Comparison of ENCODE assay signal across 8 cellular contexts in the genomic region with DNA sequence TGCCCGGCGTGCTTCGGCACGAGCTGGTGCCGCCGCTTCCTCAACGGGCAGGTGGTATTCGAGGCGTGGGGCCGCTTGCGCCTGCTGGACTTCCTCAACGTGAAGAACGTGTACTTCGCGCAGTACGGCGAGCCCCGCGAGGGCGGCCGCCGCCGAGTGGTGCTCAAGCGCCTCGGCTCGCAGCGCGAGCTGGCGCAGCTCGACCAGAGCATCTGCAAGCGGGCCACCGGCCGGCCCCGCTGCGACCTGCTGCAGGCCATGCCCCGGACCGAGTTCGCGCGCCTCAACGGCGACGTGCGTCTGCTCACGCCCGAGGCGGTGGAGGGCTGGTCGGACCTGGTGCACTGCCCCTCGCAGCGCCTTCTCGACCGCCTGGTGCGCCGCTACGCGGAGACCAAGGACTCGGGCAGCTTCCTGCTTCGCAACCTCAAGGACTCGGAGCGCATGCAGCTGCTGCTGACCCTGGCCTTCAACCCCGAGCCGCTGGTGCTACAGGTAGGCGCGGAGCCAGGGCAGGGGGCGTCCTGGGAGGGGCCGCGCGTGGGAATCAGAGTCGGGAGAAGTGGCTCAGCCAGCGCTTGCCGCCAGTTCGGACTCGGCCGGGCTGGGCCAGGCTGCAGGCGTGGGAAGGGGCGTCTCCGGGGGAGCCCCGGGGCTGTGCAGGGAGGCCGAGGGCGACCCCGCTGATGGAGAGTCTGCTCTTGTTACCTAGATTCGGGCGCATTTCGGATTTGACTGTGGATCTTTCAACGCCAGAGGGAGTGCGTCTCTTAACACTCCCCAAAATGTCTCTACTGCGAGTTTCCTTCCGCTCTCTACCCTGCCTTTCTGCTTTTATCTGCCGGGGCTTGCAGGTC. TPM values are rescaled to one million over a fixed set of nuclear protein-coding genes. Genes with fewer than 3 reads are reported as not detected.
DNase-seq lines count a peak whose midpoint lies in the region; ATAC-seq, FAIRE-seq and TF ChIP-seq lines count a peak whose summit lies in the region.

No MANE protein-coding gene starts in this region.

- H3K27me3 ChIP-seq in DOHH2 (ENCODE audit: control insufficient read depth, low read length), result no peaks in the 10 kb centered on the region
- H3K27me3 ChIP-seq in fibroblast of lung (ENCODE audit: control insufficient read depth, insufficient read depth, low read length), result no peaks in the 10 kb centered on the region
- no peaks in the 10 kb centered on the region for H3K27me3 ChIP-seq in naive thymus-derived CD4-positive, alpha-beta T cell (ENCODE audit: control insufficient read depth in 2 of 2, insufficient read depth in 2 of 2, low read length in 2 of 2)

- H3K4me3 ChIP-seq in DOHH2 (ENCODE audit: low read length) (peak overlapping the region; percentile 99), fibroblast of lung (replicated peaks in 1 of 4; ENCODE audit: control extremely low read depth in 1 of 4, insufficient read depth in 1 of 4, low read depth in 3 of 4, low read length in 4 of 4) (peak overlapping the region; percentile 64 to 92 (median 91))
- peak overlapping the region; percentile 61 for H3K4me3 ChIP-seq in naive thymus-derived CD4-positive, alpha-beta T cell (ENCODE audit: low read length)

- H3K27ac Mint-ChIP-seq in activated T-helper 2 cell treated with anti-CD3 and anti-CD28 coated beads, Interferon-gamma antibody, Interleukin-2, Interleukin-4, amounts not matched to agents 10 μg/mL and 5 μg/mL and 100 μg/mL, durations not matched to agents 14 hours and 24 hours and 36 hours, result peak overlapping the region; percentile 85
- peak overlapping the region; percentile 87 to 99 (median 97) for H3K27ac Mint-ChIP-seq in naive thymus-derived CD4-positive, alpha-beta T cell
- H3K27ac Mint-ChIP-seq in stimulated activated memory B cell treated with anti-CD40 and anti-IgM and Interleukin-4, amounts not matched to agents 10 μg/mL and 1 μg/mL and 100 μg/mL, for 72 hours, result peak overlapping the region; percentile 76

- H3K36me3 Mint-ChIP-seq in activated T-helper 2 cell treated with anti-CD3 and anti-CD28 coated beads, Interferon-gamma antibody, Interleukin-2, Interleukin-4, amounts not matched to agents 10 μg/mL and 5 μg/mL and 100 μg/mL, durations not matched to agents 14 hours and 24 hours and 36 hours (ENCODE audit: low read depth), result no peaks in the 10 kb centered on the region
- H3K36me3 Mint-ChIP-seq in naive thymus-derived CD4-positive, alpha-beta T cell, result no peaks in the 10 kb centered on the region
- no peaks in the 10 kb centered on the region for H3K36me3 Mint-ChIP-seq in stimulated activated memory B cell treated with anti-CD40 and anti-IgM and Interleukin-4, amounts not matched to agents 10 μg/mL and 1 μg/mL and 100 μg/mL, for 72 hours

- no peak for FAIRE-seq in RCC 7860 (lab: Jason Lieb, UNC)

- H3F3A ChIP-seq in DOHH2 (ENCODE audit: control insufficient read depth, insufficient read depth), result 0 out of 2 replicates have a peak, but pooled peaks cover 3% of the 10 kb centered on the region

- H3K9ac ChIP-seq in fibroblast of lung (ENCODE audit: insufficient read depth, low read length), result peak overlapping the region; percentile 94

- H3K79me2 ChIP-seq in DOHH2 (ENCODE audit: control insufficient read depth, low read length), result peaks cover 54% of the 10 kb centered on the region
- H3K79me2 ChIP-seq in fibroblast of lung (ENCODE audit: control insufficient read depth, insufficient read depth, low read length), result peaks cover 55% of the 10 kb centered on the region

- peaks cover 21% of the 10 kb centered on the region for H3K27me3 Mint-ChIP-seq in activated T-helper 2 cell treated with anti-CD3 and anti-CD28 coated beads, Interferon-gamma antibody, Interleukin-2, Interleukin-4, amounts not matched to agents 10 μg/mL and 5 μg/mL and 100 μg/mL, durations not matched to agents 14 hours and 24 hours and 36 hours (ENCODE audit: low read depth)
- H3K27me3 Mint-ChIP-seq in naive thymus-derived CD4-positive, alpha-beta T cell, result peaks cover 0 to 22% (median 0%) of the 10 kb centered on the region in 5 donors
- no peaks in the 10 kb centered on the region for H3K27me3 Mint-ChIP-seq in stimulated activated memory B cell treated with anti-CD40 and anti-IgM and Interleukin-4, amounts not matched to agents 10 μg/mL and 1 μg/mL and 100 μg/mL, for 72 hours

- H3K27ac ChIP-seq in DOHH2 (ENCODE audit: low read depth, low read length) (peak overlapping the region; percentile 85), fibroblast of lung (ENCODE audit: insufficient read depth, low read length) (peak overlapping the region; percentile 96)
- peak overlapping the region; percentile 84 for H3K27ac ChIP-seq in naive thymus-derived CD4-positive, alpha-beta T cell (ENCODE audit: low read depth, low read length)

- TF ChIP-seq CTCF in DOHH2 (IDR thresholded peaks at IDR 0.05; ENCODE audit: low read depth, low read length, poor library complexity, severe bottlenecking) (peak; percentile 57), fibroblast of lung (conservative IDR thresholded peaks at IDR 0.05 in 1 of 2, IDR thresholded peaks at IDR 0.05 in 1 of 2; ENCODE audit: low read depth in 1 of 2, low read length in 2 of 2) (peak; percentile 43 to 60)

- ATAC-seq in GM21737 (IDR thresholded peaks at IDR 0.05; ENCODE audit: unreplicated experiment), result peak; percentile 33
- peak; percentile 44 for ATAC-seq in naive thymus-derived CD4-positive, alpha-beta T cell
- peak; percentile 69 for ATAC-seq in stimulated activated memory B cell treated with anti-CD40 and anti-IgM and Interleukin-4, amounts not matched to agents 10 μg/mL and 1 μg/mL and 100 μg/mL, for 72 hours

- no peaks in the 10 kb centered on the region for H3K9me3 ChIP-seq in DOHH2 (ENCODE audit: control insufficient read depth, insufficient read depth, low read length)
- no peaks in the 10 kb centered on the region for H3K9me3 ChIP-seq in fibroblast of lung (ENCODE audit: control insufficient read depth, insufficient read depth, low read depth, low read length)
- H3K9me3 ChIP-seq in naive thymus-derived CD4-positive, alpha-beta T cell (ENCODE audit: control insufficient read depth in 2 of 3, low read length in 3 of 3), result no peaks in the 10 kb centered on the region

- H3K9me2 ChIP-seq in DOHH2 (replicated peaks; ENCODE audit: control insufficient read depth, low read length), result no peaks in the 10 kb centered on the region

- H3K4me1 Mint-ChIP-seq in activated T-helper 2 cell treated with anti-CD3 and anti-CD28 coated beads, Interferon-gamma antibody, Interleukin-2, Interleukin-4, amounts not matched to agents 10 μg/mL and 5 μg/mL and 100 μg/mL, durations not matched to agents 14 hours and 24 hours and 36 hours (ENCODE audit: low read depth), result peaks cover 26% of the 10 kb centered on the region
- H3K4me1 Mint-ChIP-seq in naive thymus-derived CD4-positive, alpha-beta T cell, result peaks cover 25 to 47% (median 33%) of the 10 kb centered on the region in 7 donors
- H3K4me1 Mint-ChIP-seq in stimulated activated memory B cell treated with anti-CD40 and anti-IgM and Interleukin-4, amounts not matched to agents 10 μg/mL and 1 μg/mL and 100 μg/mL, for 72 hours, result peaks cover 30% of the 10 kb centered on the region

- H3K4me1 ChIP-seq in DOHH2 (ENCODE audit: control insufficient read depth, low read length) (peaks cover 38% of the 10 kb centered on the region), fibroblast of lung (ENCODE audit: control insufficient read depth, extremely low read depth, insufficient read depth, low read length) (no peaks in the 10 kb centered on the region)
- peaks cover 10 to 14% of the 10 kb centered on the region in 2 donors for H3K4me1 ChIP-seq in naive thymus-derived CD4-positive, alpha-beta T cell (ENCODE audit: control insufficient read depth in 2 of 2, insufficient read depth in 2 of 2, low read length in 2 of 2)

- DNase-seq in KBM-7, result peak; percentile 89
- peak; percentile 61 for DNase-seq in RCC 7860 (ENCODE audit: low spot score)
- peak; percentile 67 for DNase-seq in activated T-helper 2 cell treated with anti-CD3 and anti-CD28 coated beads, Interferon-gamma antibody, Interleukin-2, Interleukin-4, amounts not matched to agents 10 μg/mL and 5 μg/mL and 100 μg/mL, durations not matched to agents 14 hours and 24 hours and 36 hours (ENCODE audit: low spot score)
- peak; percentile 82 to 90 for DNase-seq in fibroblast of lung (ENCODE audit: low read depth in 2 of 2)
- peak; percentile 39 to 79 (median 76) for DNase-seq in naive thymus-derived CD4-positive, alpha-beta T cell

- H3K9me3 Mint-ChIP-seq in activated T-helper 2 cell treated with anti-CD3 and anti-CD28 coated beads, Interferon-gamma antibody, Interleukin-2, Interleukin-4, amounts not matched to agents 10 μg/mL and 5 μg/mL and 100 μg/mL, durations not matched to agents 14 hours and 24 hours and 36 hours, result no peaks in the 10 kb centered on the region
- no peaks in the 10 kb centered on the region for H3K9me3 Mint-ChIP-seq in naive thymus-derived CD4-positive, alpha-beta T cell
- H3K9me3 Mint-ChIP-seq in stimulated activated memory B cell treated with anti-CD40 and anti-IgM and Interleukin-4, amounts not matched to agents 10 μg/mL and 1 μg/mL and 100 μg/mL, for 72 hours, result no peaks in the 10 kb centered on the region

- H4K20me1 ChIP-seq in DOHH2 (ENCODE audit: control insufficient read depth, insufficient read depth, low read depth, low read length) (peaks cover 23% of the 10 kb centered on the region), fibroblast of lung (ENCODE audit: control insufficient read depth, extremely low read depth, insufficient read depth, low read length) (no peaks in the 10 kb centered on the region)

- H2AFZ ChIP-seq in fibroblast of lung (ENCODE audit: low read length), result peak overlapping the region; percentile 84

- CTCF ChIA-PET in naive thymus-derived CD4-positive, alpha-beta T cell (lab: Charles Lee), result interaction anchor here (1.3 to 1.6 kb wide), 2 partner anchors 58 to 125 kb away, joined by 3 read pairs; partner anchors contain the start of gene SLC9A9

- intact Hi-C loops in activated T-helper 2 cell treated with anti-CD3 and anti-CD28 coated beads, Interferon-gamma antibody, Interleukin-2, Interleukin-4, amounts not matched to agents 10 μg/mL and 5 μg/mL and 100 μg/mL, durations not matched to agents 14 hours and 24 hours and 36 hours (cut with micrococcal nuclease), result loop anchor here (1.0 to 10.0 kb wide), 7 partner anchors 140 to 1525 kb away; partner anchors contain the start of genes CHST2, PLS1, TRPC1 and XRN1
- intact Hi-C loops in naive thymus-derived CD4-positive, alpha-beta T cell (cut with micrococcal nuclease), result loop anchor here (1.0 to 10.0 kb wide), 12 partner anchors 85 to 1825 kb away; partner anchors contain the start of genes ATR (in 1 of the 2), CHST2 (in 1 of the 2), PLS1 (in 1 of the 2) and TFDP2 (in 1 of the 2)

- H3K4me2 ChIP-seq in DOHH2 (ENCODE audit: low read length) (peak overlapping the region; percentile 82), fibroblast of lung (ENCODE audit: extremely low read depth, insufficient read depth, low read length) (peak overlapping the region; percentile 66)

- peak overlapping the region; percentile 97 for H3K4me3 Mint-ChIP-seq in activated T-helper 2 cell treated with anti-CD3 and anti-CD28 coated beads, Interferon-gamma antibody, Interleukin-2, Interleukin-4, amounts not matched to agents 10 μg/mL and 5 μg/mL and 100 μg/mL, durations not matched to agents 14 hours and 24 hours and 36 hours (ENCODE audit: low read depth)
- peak overlapping the region; percentile 91 to 100 (median 97) for H3K4me3 Mint-ChIP-seq in naive thymus-derived CD4-positive, alpha-beta T cell
- peak overlapping the region; percentile 94 for H3K4me3 Mint-ChIP-seq in stimulated activated memory B cell treated with anti-CD40 and anti-IgM and Interleukin-4, amounts not matched to agents 10 μg/mL and 1 μg/mL and 100 μg/mL, for 72 hours

- in situ Hi-C loops in KBM-7 (cut with MboI; ENCODE audit: low pct_unique_long_range_greater_than_20kb, low sequenced_read_pairs), result no loop called here

- H3K36me3 ChIP-seq in DOHH2 (ENCODE audit: control insufficient read depth, low read length) (peaks cover 15% of the 10 kb centered on the region), fibroblast of lung (ENCODE audit: control insufficient read depth, insufficient read depth, low read length) (no peaks in the 10 kb centered on the region)
- peaks cover 0 to 8% (median 0%) of the 10 kb centered on the region in 3 experiments for H3K36me3 ChIP-seq in naive thymus-derived CD4-positive, alpha-beta T cell (ENCODE audit: control insufficient read depth in 2 of 3, insufficient read depth in 3 of 3, low read length in 3 of 3)

- POLR2A ChIA-PET in naive thymus-derived CD4-positive, alpha-beta T cell (lab: Charles Lee), result interaction anchor here (1.0 to 2.7 kb wide), 12 partner anchors 7 to 1750 kb away, joined by 3 to 24 read pairs (median 6); partner anchors contain the start of genes CHST2, SLC9A9, TRPC1 and U2SURP

RNA-seq across cellular contexts. Expression of gene DIPK2A, which starts 1.1 kb away (rescaled TPM):
- 18.0 and 18.2 TPM in 2 replicates for total RNA-seq in activated T-helper 2 cell treated with anti-CD3 and anti-CD28 coated beads, Interferon-gamma antibody, Interleukin-2, Interleukin-4, amounts not matched to agents 10 μg/mL and 5 μg/mL and 100 μg/mL, durations not matched to agents 14 hours and 24 hours and 36 hours
- total RNA-seq in fibroblast of lung, result 67.5 and 96.1 TPM in 2 replicates
- 25.9 and 26.4 TPM in 2 replicates for polyA plus RNA-seq in fibroblast of lung
- 13.3 and 15.4 TPM in 2 replicates for polyA plus RNA-seq in fibroblast of lung (2012)
- 19.4 and 28.9 TPM in 2 replicates for polyA minus RNA-seq in fibroblast of lung (ENCODE audit: low replicate concordance)
- total RNA-seq in naive thymus-derived CD4-positive, alpha-beta T cell, result 10 to 100 TPM; 11.7 to 29.2 (median 21.7) TPM
- polyA plus RNA-seq in naive thymus-derived CD4-positive, alpha-beta T cell, result 1 to 10 TPM; 5.1 to 8.2 TPM

Comparison
In these comparisons a context has a peak if more than half of its experiments do, and no peak if none do; other contexts are left out.
1. Peak in every context shown above with its lines: DNase-seq, ATAC-seq, H3K4me3 ChIP-seq and H3K27ac ChIP-seq.